In the genomic region with DNA sequence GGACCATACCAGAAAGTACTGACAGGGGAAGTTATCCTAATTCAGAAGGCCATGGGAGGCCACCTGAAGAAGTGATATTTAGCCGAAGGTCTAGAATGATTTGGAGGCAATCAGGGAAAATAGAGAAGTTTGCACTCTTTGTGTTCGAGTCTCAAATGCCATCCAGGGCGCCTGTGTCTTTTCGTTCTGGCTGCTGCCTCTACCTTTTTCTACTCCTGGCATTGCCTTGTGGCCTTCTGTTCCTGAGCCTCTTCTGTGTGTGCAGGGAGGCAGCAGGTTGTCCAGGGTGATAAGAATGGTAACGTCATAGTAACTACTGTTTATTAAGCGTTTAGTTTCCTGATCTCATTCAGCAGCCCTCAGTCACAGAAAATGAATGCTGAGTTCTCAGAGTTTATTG, we compare ENCODE assay signal across 21 cellular contexts.
"Had no signal": no experiment of that assay in that cellular context is flagged by ENCODE, and none has a peak within 500 bp of the region (broad histone marks: within the 10 kb centered on the region; RNA-seq: fewer than 3 reads in every experiment).

No MANE protein-coding gene starts in this region.

- H3K9me3 ChIP-seq: prostate gland, transverse colon, vagina had no signal

- ATAC-seq: activated CD8-positive, alpha-beta memory T cell treated with anti-CD3 and anti-CD28 coated beads, Interleukin-2, amount 10 ng/mL, durations not matched to agents 7 days and 5 days; activated T-cell treated with anti-CD3 and anti-CD28 coated beads, Interleukin-2, amount 50 U/mL, for 4 hours; left lobe of liver; right cardiac atrium had no signal

- H3K9me3 Mint-ChIP-seq: activated CD4-positive, alpha-beta memory T cell treated with anti-CD3 and anti-CD28 coated beads for 36 hours; activated T-cell treated with anti-CD3 and anti-CD28 coated beads, Interleukin-2, amount 50 U/mL, for 4 hours; neural crest cell had no signal

- H3K36me3 ChIP-seq: cardiac muscle cell, prostate gland, transverse colon, vagina, WERI-Rb-1 had no signal

- H3K4me3 ChIP-seq: cardiac muscle cell, dorsolateral prefrontal cortex, hepatocyte, prostate gland, skin epidermis, transverse colon, vagina had no signal

- H3K4me1 ChIP-seq: prostate gland, transverse colon, vagina had no signal

- H3K36me3 Mint-ChIP-seq: activated CD4-positive, alpha-beta memory T cell treated with anti-CD3 and anti-CD28 coated beads for 36 hours had no signal

- H3K27me3 Mint-ChIP-seq: activated CD4-positive, alpha-beta memory T cell treated with anti-CD3 and anti-CD28 coated beads for 36 hours; activated CD8-positive, alpha-beta memory T cell treated with anti-CD3 and anti-CD28 coated beads, Interleukin-2, amount 10 ng/mL, durations not matched to agents 7 days and 5 days had no signal

- DNase-seq: activated CD4-positive, alpha-beta memory T cell treated with anti-CD3 and anti-CD28 coated beads for 36 hours; activated CD8-positive, alpha-beta memory T cell treated with anti-CD3 and anti-CD28 coated beads, Interleukin-2, amount 10 ng/mL, durations not matched to agents 7 days and 5 days; activated effector memory CD4-positive, alpha-beta T cell treated with Interleukin-2 at 50 U/mL for 16 hours; activated naive CD4-positive, alpha-beta T cell treated with anti-CD3 and anti-CD28 coated beads, Interleukin-2, amount 50 U/mL, for 16 hours; activated T-cell treated with anti-CD3 and anti-CD28 coated beads, Interleukin-2, amount 50 U/mL, for 4 hours; dorsolateral prefrontal cortex; mammary epithelial cell; right cardiac atrium; stimulated activated CD4-positive, alpha-beta T cell treated with anti-CD3 and anti-CD28 coated beads, Interleukin-15, amount 100 ng/mL, for 24 hours; stimulated activated CD4-positive, alpha-beta T cell treated with anti-CD3 and anti-CD28 coated beads, Interleukin-4, amount 100 ng/mL, for 1 hour; stimulated activated naive CD4-positive, alpha-beta T cell treated with Interleukin-2 at 50 U/mL for 16 hours; substantia nigra; transverse colon; WERI-Rb-1 had no signal

- H3K4me3 Mint-ChIP-seq: activated CD4-positive, alpha-beta memory T cell treated with anti-CD3 and anti-CD28 coated beads for 36 hours; activated CD8-positive, alpha-beta memory T cell treated with anti-CD3 and anti-CD28 coated beads, Interleukin-2, amount 10 ng/mL, durations not matched to agents 7 days and 5 days; activated T-cell treated with anti-CD3 and anti-CD28 coated beads, Interleukin-2, amount 50 U/mL, for 4 hours; neural crest cell had no signal

- H3K27me3 ChIP-seq: cardiac muscle cell, dorsolateral prefrontal cortex, hepatocyte, transverse colon, vagina had no signal

- H3K27ac Mint-ChIP-seq: activated CD4-positive, alpha-beta memory T cell treated with anti-CD3 and anti-CD28 coated beads for 36 hours; activated CD8-positive, alpha-beta memory T cell treated with anti-CD3 and anti-CD28 coated beads, Interleukin-2, amount 10 ng/mL, durations not matched to agents 7 days and 5 days had no signal
